In the genomic region with DNA sequence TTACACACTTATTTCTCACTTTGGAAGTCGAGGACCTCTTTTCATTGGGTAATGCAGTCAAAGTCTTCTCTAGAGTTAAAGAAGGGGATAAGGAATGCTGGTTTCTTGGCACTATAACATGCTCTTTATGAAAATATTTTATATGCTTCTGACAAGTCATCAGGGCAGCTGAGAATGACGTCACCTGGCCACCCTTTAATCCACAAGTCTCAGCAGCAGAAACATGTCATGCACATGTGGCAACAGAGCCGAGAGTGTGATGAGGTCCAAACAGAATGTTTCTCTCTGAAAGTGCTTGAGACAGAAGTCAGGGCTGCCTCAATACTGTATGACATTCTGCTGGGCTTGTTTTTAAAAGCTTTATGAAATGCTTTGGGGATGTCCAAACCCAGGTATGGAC, we compare ENCODE assay signal across 21 cellular contexts.
A peak's percentile ranks its signal among the peaks of the same experiment; 100 is the strongest.
DNase-seq lines count a peak whose midpoint lies in the region; ATAC-seq and TF ChIP-seq lines count a peak whose summit lies in the region.
"Had no signal": no experiment of that assay in that cellular context is flagged by ENCODE, and none has a peak within 500 bp of the region (broad histone marks: within the 10 kb centered on the region; RNA-seq: fewer than 3 reads in every experiment).

No MANE protein-coding gene starts in this region.

- H3K4me3 ChIP-seq in HEK293 (ENCODE audit: low read depth, low read length) (no peak overlapping the region), mammary epithelial cell (replicated peaks in 1 of 3; ENCODE audit: insufficient read depth in 1 of 3, low read depth in 2 of 3, low read length in 3 of 3) (no peak overlapping the region), fibroblast of villous mesenchyme (ENCODE audit: low read depth, low read length) (no peak overlapping the region)
- H3K4me3 ChIP-seq: gastrocnemius medialis, Peyer's patch had no signal

- no peaks in the 10 kb centered on the region for H3K27me3 ChIP-seq in mammary epithelial cell (ENCODE audit: insufficient read depth, low read length)
- H3K27me3 ChIP-seq: gastrocnemius medialis, neutrophil, Peyer's patch had no signal

- 36% methylated on average over 3 of the region's 3 CpGs for WGBS in mammary epithelial cell (ENCODE audit: low coverage, missing lambda C conversion rate)

- H3K27ac ChIP-seq in HEK293 (ENCODE audit: extremely low read depth, low read depth, low read length) = no peak overlapping the region
- no peak overlapping the region for H3K27ac ChIP-seq in mammary epithelial cell (ENCODE audit: insufficient read depth, low read depth, low read length)
- H3K27ac ChIP-seq: gastrocnemius medialis, KMS-11, neutrophil, Peyer's patch had no signal

- H2AFZ ChIP-seq in mammary epithelial cell (ENCODE audit: low read depth, low read length) = no peak overlapping the region

- H4K20me1 ChIP-seq in mammary epithelial cell (ENCODE audit: insufficient read depth, low read length) = no peaks in the 10 kb centered on the region

- no peak for TF ChIP-seq CTCF in HEK293 (tag by site-specific recombination; IDR thresholded peaks at IDR 0.05)
- no peak for TF ChIP-seq CTCF in mammary epithelial cell (conservative IDR thresholded peaks at IDR 0.05 in 1 of 2, IDR thresholded peaks at IDR 0.05 in 1 of 2; ENCODE audit: extremely low read depth in 1 of 2, insufficient read depth in 1 of 2, low read depth in 1 of 2, low read length in 2 of 2)
- no peak for TF ChIP-seq CTCF in fibroblast of villous mesenchyme (IDR thresholded peaks at IDR 0.05; ENCODE audit: insufficient read depth, low read depth, low read length)

- intact Hi-C loops in mammary epithelial cell (cut with micrococcal nuclease) = no loop called here

- H3K4me1 ChIP-seq in HEK293 (ENCODE audit: control insufficient read depth, insufficient read depth, low read length) = no peaks in the 10 kb centered on the region
- H3K4me1 ChIP-seq in mammary epithelial cell (ENCODE audit: insufficient read depth, low read length) = no peaks in the 10 kb centered on the region
- H3K4me1 ChIP-seq: gastrocnemius medialis, Peyer's patch had no signal

- DNase-seq in mammary epithelial cell (peak; percentile 66), fibroblast of villous mesenchyme (ENCODE audit: low read depth) (peak; percentile 14), myocyte (ENCODE audit: low read depth) (peak; percentile 58), SHP77 treated with DMSO at 0.1 percent for 48 hours (lab: John Stamatoyannopoulos, UW) (no peak), NOMO-1 treated with dmso at 0.1 percent for 144 hours (lab: John Stamatoyannopoulos, UW; ENCODE audit: unreplicated experiment) (no peak)
- DNase-seq: activated B cell treated with CpG ODN at 0.5 μM for 24 hours; activated CD4-positive, alpha-beta memory T cell treated with anti-CD3 and anti-CD28 coated beads for 36 hours; activated gamma-delta T cell treated with Interleukin-2 at 50 U/mL for 16 hours; COR-L47; effector memory CD4-positive, alpha-beta T cell; gastrocnemius medialis; H7; NCI-H1930; NCI-H446; Peyer's patch; stimulated activated CD4-positive, alpha-beta T cell treated with anti-CD3 and anti-CD28 coated beads, Interleukin-12 subunit alpha, Interleukin-12 subunit beta, amount 100 ng/mL, for 4 hours had no signal

- POLR2A ChIA-PET in HEK293 (lab: Yijun Ruan, JAX) = no interaction called here

- H3K4me2 ChIP-seq in mammary epithelial cell (ENCODE audit: insufficient read depth, low read depth, low read length) = no peak overlapping the region
- H3K4me2 ChIP-seq: KMS-11 had no signal

- H3K9me3 ChIP-seq in HEK293 (ENCODE audit: control insufficient read depth, insufficient read depth, low read depth, low read length) (no peaks in the 10 kb centered on the region), mammary epithelial cell (replicated peaks; ENCODE audit: insufficient read depth, low read length) (no peaks in the 10 kb centered on the region)
- H3K9me3 ChIP-seq: gastrocnemius medialis, neutrophil, Peyer's patch had no signal

- H3K79me2 ChIP-seq in mammary epithelial cell (ENCODE audit: insufficient read depth, low read length) = no peaks in the 10 kb centered on the region

- dilution Hi-C loops in mammary epithelial cell (cut with HindIII; ENCODE audit: low sequenced_read_pairs) = no loop called here

- CTCF ChIA-PET in HEK293 (lab: Yijun Ruan, JAX) (no interaction called here), mammary epithelial cell (lab: Charles Lee; ENCODE audit: low non-redundant PET) (no interaction called here)

- no peaks in the 10 kb centered on the region for H3K36me3 ChIP-seq in HEK293 (ENCODE audit: control insufficient read depth in 2 of 2, insufficient read depth in 1 of 2, low read length in 2 of 2)
- no peaks in the 10 kb centered on the region for H3K36me3 ChIP-seq in mammary epithelial cell (ENCODE audit: insufficient read depth, low read length)
- H3K36me3 ChIP-seq: gastrocnemius medialis, neutrophil, Peyer's patch had no signal

- in situ Hi-C loops in mammary epithelial cell (cut with MboI; ENCODE audit: low sequenced_read_pairs in 2 of 2) = loop anchor here in 1 of 2 donors (25.0 kb wide), 1 partner anchor 747 kb away; no protein-coding TSS in a partner anchor

- no peak for ATAC-seq in GM21825 (IDR thresholded peaks at IDR 0.05; ENCODE audit: unreplicated experiment)
- ATAC-seq: gastrocnemius medialis, SK-N-SH treated with all-trans-retinoic acid at 6 μM for 48 hours had no signal

- no TSS peak for BruUV-seq in mammary epithelial cell (replicated peaks; lab: Mats Ljungman, UMichigan)

- no peak overlapping the region for H3K9ac ChIP-seq in mammary epithelial cell (ENCODE audit: insufficient read depth, low read length)
- H3K9ac ChIP-seq: KMS-11 had no signal

TF ChIP-seq in HEK293, 187 proteins besides CTCF, POLR2A, EP300 and RAD21:
- TF ChIP-seq SCRT2 (tag by site-specific recombination; IDR thresholded peaks at IDR 0.05) = peak; percentile 58
- TF ChIP-seq, protein P1, sequence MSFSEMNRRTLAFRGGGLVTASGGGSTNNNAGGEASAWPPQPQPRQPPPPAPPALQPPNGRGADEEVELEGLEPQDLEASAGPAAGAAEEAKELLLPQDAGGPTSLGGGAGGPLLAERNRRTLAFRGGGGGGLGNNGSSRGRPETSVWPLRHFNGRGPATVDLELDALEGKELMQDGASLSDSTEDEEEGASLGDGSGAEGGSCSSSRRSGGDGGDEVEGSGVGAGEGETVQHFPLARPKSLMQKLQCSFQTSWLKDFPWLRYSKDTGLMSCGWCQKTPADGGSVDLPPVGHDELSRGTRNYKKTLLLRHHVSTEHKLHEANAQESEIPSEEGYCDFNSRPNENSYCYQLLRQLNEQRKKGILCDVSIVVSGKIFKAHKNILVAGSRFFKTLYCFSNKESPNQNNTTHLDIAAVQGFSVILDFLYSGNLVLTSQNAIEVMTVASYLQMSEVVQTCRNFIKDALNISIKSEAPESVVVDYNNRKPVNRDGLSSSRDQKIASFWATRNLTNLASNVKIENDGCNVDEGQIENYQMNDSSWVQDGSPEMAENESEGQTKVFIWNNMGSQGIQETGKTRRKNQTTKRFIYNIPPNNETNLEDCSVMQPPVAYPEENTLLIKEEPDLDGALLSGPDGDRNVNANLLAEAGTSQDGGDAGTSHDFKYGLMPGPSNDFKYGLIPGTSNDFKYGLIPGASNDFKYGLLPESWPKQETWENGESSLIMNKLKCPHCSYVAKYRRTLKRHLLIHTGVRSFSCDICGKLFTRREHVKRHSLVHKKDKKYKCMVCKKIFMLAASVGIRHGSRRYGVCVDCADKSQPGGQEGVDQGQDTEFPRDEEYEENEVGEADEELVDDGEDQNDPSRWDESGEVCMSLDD (tag by site-specific recombination; IDR thresholded peaks at IDR 0.05) = no peak
- TF ChIP-seq, protein P2, sequence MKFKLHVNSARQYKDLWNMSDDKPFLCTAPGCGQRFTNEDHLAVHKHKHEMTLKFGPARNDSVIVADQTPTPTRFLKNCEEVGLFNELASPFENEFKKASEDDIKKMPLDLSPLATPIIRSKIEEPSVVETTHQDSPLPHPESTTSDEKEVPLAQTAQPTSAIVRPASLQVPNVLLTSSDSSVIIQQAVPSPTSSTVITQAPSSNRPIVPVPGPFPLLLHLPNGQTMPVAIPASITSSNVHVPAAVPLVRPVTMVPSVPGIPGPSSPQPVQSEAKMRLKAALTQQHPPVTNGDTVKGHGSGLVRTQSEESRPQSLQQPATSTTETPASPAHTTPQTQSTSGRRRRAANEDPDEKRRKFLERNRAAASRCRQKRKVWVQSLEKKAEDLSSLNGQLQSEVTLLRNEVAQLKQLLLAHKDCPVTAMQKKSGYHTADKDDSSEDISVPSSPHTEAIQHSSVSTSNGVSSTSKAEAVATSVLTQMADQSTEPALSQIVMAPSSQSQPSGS (tag by site-specific recombination; IDR thresholded peaks at IDR 0.05; ENCODE audit: low read depth) = peak; percentile 88
- TF ChIP-seq ZNF629 (tag by site-specific recombination; IDR thresholded peaks at IDR 0.05) = 0 out of 2 replicates have a peak, but pooled peaks have one; percentile 37
- TF ChIP-seq, protein P3, sequence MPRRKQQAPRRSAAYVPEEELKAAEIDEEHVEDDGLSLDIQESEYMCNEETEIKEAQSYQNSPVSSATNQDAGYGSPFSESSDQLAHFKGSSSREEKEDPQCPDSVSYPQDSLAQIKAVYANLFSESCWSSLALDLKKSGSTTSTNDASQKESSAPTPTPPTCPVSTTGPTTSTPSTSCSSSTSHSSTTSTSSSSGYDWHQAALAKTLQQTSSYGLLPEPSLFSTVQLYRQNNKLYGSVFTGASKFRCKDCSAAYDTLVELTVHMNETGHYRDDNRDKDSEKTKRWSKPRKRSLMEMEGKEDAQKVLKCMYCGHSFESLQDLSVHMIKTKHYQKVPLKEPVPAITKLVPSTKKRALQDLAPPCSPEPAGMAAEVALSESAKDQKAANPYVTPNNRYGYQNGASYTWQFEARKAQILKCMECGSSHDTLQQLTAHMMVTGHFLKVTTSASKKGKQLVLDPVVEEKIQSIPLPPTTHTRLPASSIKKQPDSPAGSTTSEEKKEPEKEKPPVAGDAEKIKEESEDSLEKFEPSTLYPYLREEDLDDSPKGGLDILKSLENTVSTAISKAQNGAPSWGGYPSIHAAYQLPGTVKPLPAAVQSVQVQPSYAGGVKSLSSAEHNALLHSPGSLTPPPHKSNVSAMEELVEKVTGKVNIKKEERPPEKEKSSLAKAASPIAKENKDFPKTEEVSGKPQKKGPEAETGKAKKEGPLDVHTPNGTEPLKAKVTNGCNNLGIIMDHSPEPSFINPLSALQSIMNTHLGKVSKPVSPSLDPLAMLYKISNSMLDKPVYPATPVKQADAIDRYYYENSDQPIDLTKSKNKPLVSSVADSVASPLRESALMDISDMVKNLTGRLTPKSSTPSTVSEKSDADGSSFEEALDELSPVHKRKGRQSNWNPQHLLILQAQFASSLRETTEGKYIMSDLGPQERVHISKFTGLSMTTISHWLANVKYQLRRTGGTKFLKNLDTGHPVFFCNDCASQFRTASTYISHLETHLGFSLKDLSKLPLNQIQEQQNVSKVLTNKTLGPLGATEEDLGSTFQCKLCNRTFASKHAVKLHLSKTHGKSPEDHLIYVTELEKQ (tag by site-specific recombination; IDR thresholded peaks at IDR 0.05; ENCODE audit: borderline replicate concordance) = no peak
- TF ChIP-seq ZNF558 (tag by site-specific recombination; IDR thresholded peaks at IDR 0.05) = 0 out of 2 replicates have a peak, but pooled peaks have one; percentile 46
- TF ChIP-seq ZNF335 (tag by site-specific recombination; conservative IDR thresholded peaks at IDR 0.05) = no peak

Comparison
In these comparisons a context has a peak if more than half of its experiments do, and no peak if none do; other contexts are left out.
1. DNase-seq: peak in mammary epithelial cell (single experiment), fibroblast of villous mesenchyme (single experiment) and myocyte (single experiment); none in SHP77 treated with DMSO at 0.1 percent for 48 hours (single experiment) and NOMO-1 treated with dmso at 0.1 percent for 144 hours (single experiment).